Comparison of ENCODE assay signal across 14 cellular contexts in genomic region chr2:98683728-98684127, GRCh38. TPM values are rescaled to one million over a fixed set of nuclear protein-coding genes. Genes with fewer than 3 reads are reported as not detected.
A peak's percentile ranks its signal among the peaks of the same experiment; 100 is the strongest.
DNase-seq lines count a peak whose midpoint lies in the region; ATAC-seq, FAIRE-seq and TF ChIP-seq lines count a peak whose summit lies in the region.
"Had no signal": no experiment of that assay in that cellular context is flagged by ENCODE, and none has a peak within 500 bp of the region (broad histone marks: within the 10 kb centered on the region; RNA-seq: fewer than 3 reads in every experiment).

No MANE protein-coding gene starts in this region.

- TF ChIP-seq POLR2A in endothelial cell of umbilical vein (IDR thresholded peaks at IDR 0.05; ENCODE audit: low read depth, low read length): no peak
- TF ChIP-seq POLR2A in uterus (IDR thresholded peaks at IDR 0.05): no peak
- TF ChIP-seq POLR2A in esophagus squamous epithelium (IDR thresholded peaks at IDR 0.05): no peak

- DNase-seq in left ventricle myocardium superior: no peak
- DNase-seq in cardiac septum (ENCODE audit: low spot score): no peak
- DNase-seq in activated CD8-positive, alpha-beta T cell treated with anti-CD3 and anti-CD28 coated beads for 36 hours: no peak
- no peak for DNase-seq in endothelial cell of umbilical vein (ENCODE audit: low read depth, low spot score)
- no peak for DNase-seq in uterus
- no peak for DNase-seq in natural killer cell treated with Interleukin-12 subunit alpha and Interleukin-12 subunit beta and Interleukin-15 and Interleukin-18, amount 100 ng/mL, for 72 hours (ENCODE audit: low spot score)
- DNase-seq in esophagus squamous epithelium (lab: John Stamatoyannopoulos, UW): no peak
- DNase-seq: Caco-2, KG1, NCI-H1092 treated with DMSO at 0.1 percent for 48 hours, NCI-H1694 treated with DMSO at 0.1 percent for 48 hours, NCI-H345 had no signal

- H2AFZ ChIP-seq in endothelial cell of umbilical vein (ENCODE audit: low read depth, low read length): no peak overlapping the region

- no peaks in the 10 kb centered on the region for H3K27me3 Mint-ChIP-seq in activated CD8-positive, alpha-beta T cell treated with anti-CD3 and anti-CD28 coated beads for 36 hours
- H3K27me3 Mint-ChIP-seq in natural killer cell treated with Interleukin-12 subunit alpha and Interleukin-12 subunit beta and Interleukin-15 and Interleukin-18, amount 100 ng/mL, for 72 hours: no peaks in the 10 kb centered on the region

- peak; percentile 13 for ATAC-seq in left ventricle myocardium superior
- no peak for ATAC-seq in activated CD8-positive, alpha-beta T cell treated with anti-CD3 and anti-CD28 coated beads for 36 hours
- no peak for ATAC-seq in natural killer cell treated with Interleukin-12 subunit alpha and Interleukin-12 subunit beta and Interleukin-15 and Interleukin-18, amount 100 ng/mL, for 72 hours

- H3K27ac ChIP-seq in endothelial cell of umbilical vein (ENCODE audit: insufficient read depth, low read depth, low read length) (no peak overlapping the region), uterus (peak overlapping the region; percentile 35 to 42), esophagus squamous epithelium (peak overlapping the region in 1 of 4 donors; percentile 7)
- H3K27ac ChIP-seq: BLaER1 had no signal

- dilution Hi-C loops in endothelial cell of umbilical vein (cut with MboI; ENCODE audit: extremely low pct_ligation_motif_present, low sequenced_read_pairs): no loop called here

- no peak overlapping the region for H3K4me3 ChIP-seq in endothelial cell of umbilical vein (replicated peaks in 1 of 3; ENCODE audit: insufficient read depth in 1 of 3, low read depth in 1 of 3, low read length in 3 of 3)
- H3K4me3 ChIP-seq in uterus: no peak overlapping the region
- no peak overlapping the region for H3K4me3 ChIP-seq in esophagus squamous epithelium
- H3K4me3 ChIP-seq: BLaER1, HAP-1 had no signal

- H3K27ac Mint-ChIP-seq in activated CD8-positive, alpha-beta T cell treated with anti-CD3 and anti-CD28 coated beads for 36 hours: peak overlapping the region; percentile 68
- no peak overlapping the region for H3K27ac Mint-ChIP-seq in natural killer cell treated with Interleukin-12 subunit alpha and Interleukin-12 subunit beta and Interleukin-15 and Interleukin-18, amount 100 ng/mL, for 72 hours

- TF ChIP-seq CTCF in activated CD8-positive, alpha-beta T cell treated with anti-CD3 and anti-CD28 coated beads for 36 hours (IDR thresholded peaks at IDR 0.05): no peak
- TF ChIP-seq CTCF in endothelial cell of umbilical vein (IDR thresholded peaks at IDR 0.05; ENCODE audit: extremely low read depth in 1 of 2, insufficient read depth in 1 of 2, low read depth in 1 of 2, low read length in 2 of 2): no peak
- no peak for TF ChIP-seq CTCF in uterus (IDR thresholded peaks at IDR 0.05)
- no peak for TF ChIP-seq CTCF in esophagus squamous epithelium (IDR thresholded peaks at IDR 0.05)

- H3K4me3 Mint-ChIP-seq in activated CD8-positive, alpha-beta T cell treated with anti-CD3 and anti-CD28 coated beads for 36 hours: no peak overlapping the region
- no peak overlapping the region for H3K4me3 Mint-ChIP-seq in natural killer cell treated with Interleukin-12 subunit alpha and Interleukin-12 subunit beta and Interleukin-15 and Interleukin-18, amount 100 ng/mL, for 72 hours

- H3K4me1 Mint-ChIP-seq in activated CD8-positive, alpha-beta T cell treated with anti-CD3 and anti-CD28 coated beads for 36 hours (ENCODE audit: low read depth): peaks cover 67% of the 10 kb centered on the region
- H3K4me1 Mint-ChIP-seq in natural killer cell treated with Interleukin-12 subunit alpha and Interleukin-12 subunit beta and Interleukin-15 and Interleukin-18, amount 100 ng/mL, for 72 hours (ENCODE audit: low read depth in 2 of 2): peaks cover 8 to 13% of the 10 kb centered on the region in 2 donors

- no peaks in the 10 kb centered on the region for H3K9me3 ChIP-seq in endothelial cell of umbilical vein (replicated peaks; ENCODE audit: control insufficient read depth, insufficient read depth, low read length)
- H3K9me3 ChIP-seq in uterus: no peaks in the 10 kb centered on the region
- H3K9me3 ChIP-seq in esophagus squamous epithelium: no peaks in the 10 kb centered on the region
- H3K9me3 ChIP-seq: Caco-2, HAP-1 had no signal

- CTCF ChIA-PET in activated CD8-positive, alpha-beta T cell treated with anti-CD3 and anti-CD28 coated beads for 36 hours (lab: Charles Lee): interaction anchor here (1.1 to 1.2 kb wide), 2 partner anchors 8 to 11 kb away, joined by 3 to 4 read pairs; no protein-coding TSS in a partner anchor
- CTCF ChIA-PET in endothelial cell of umbilical vein (lab: Charles Lee): interaction anchor here (0.7 to 2.2 kb wide), 3 partner anchors 24 to 154 kb away, joined by 3 to 5 read pairs (median 5); no protein-coding TSS in a partner anchor

- H3K9me1 ChIP-seq in endothelial cell of umbilical vein (replicated peaks; ENCODE audit: control insufficient read depth, extremely low read depth, insufficient read depth, low read length): no peaks in the 10 kb centered on the region

- intact Hi-C loops in left ventricle myocardium superior (cut with micrococcal nuclease) (no loop called here), cardiac septum (cut with DNase I) (no loop called here), endothelial cell of umbilical vein (cut with micrococcal nuclease) (no loop called here), uterus (cut with DNase I; ENCODE audit: low total_unique reads) (no loop called here), esophagus squamous epithelium (cut with DNase I) (no loop called here)
- intact Hi-C loops in activated CD8-positive, alpha-beta T cell treated with anti-CD3 and anti-CD28 coated beads for 36 hours (cut with micrococcal nuclease): no loop called here

- no peaks in the 10 kb centered on the region for H3K27me3 ChIP-seq in endothelial cell of umbilical vein (ENCODE audit: control insufficient read depth in 2 of 2, insufficient read depth in 2 of 2, low read length in 2 of 2)
- no peaks in the 10 kb centered on the region for H3K27me3 ChIP-seq in uterus
- no peaks in the 10 kb centered on the region for H3K27me3 ChIP-seq in esophagus squamous epithelium
- H3K27me3 ChIP-seq: BLaER1 had no signal

- POLR2A ChIA-PET in activated CD8-positive, alpha-beta T cell treated with anti-CD3 and anti-CD28 coated beads for 36 hours (lab: Charles Lee): no interaction called here
- POLR2A ChIA-PET in endothelial cell of umbilical vein (lab: Charles Lee): no interaction called here

- WGBS in esophagus squamous epithelium, 2 donors: 80 to 81% methylated on average over 5 of the region's 5 CpGs

- H3K79me2 ChIP-seq in endothelial cell of umbilical vein (ENCODE audit: control insufficient read depth, insufficient read depth, low read length): peaks cover 72% of the 10 kb centered on the region

- H4K20me1 ChIP-seq in endothelial cell of umbilical vein (replicated peaks; ENCODE audit: control insufficient read depth, extremely low read depth, insufficient read depth, low read length): peaks cover 2% of the 10 kb centered on the region
- H4K20me1 ChIP-seq: BLaER1 had no signal

- no TSS peak for BruUV-seq in endothelial cell of umbilical vein (replicated peaks; lab: Mats Ljungman, UMichigan)

- H3K36me3 ChIP-seq in endothelial cell of umbilical vein (ENCODE audit: control insufficient read depth in 2 of 2, extremely low read depth in 1 of 2, insufficient read depth in 2 of 2, low read length in 2 of 2) (no peaks in the 10 kb centered on the region), uterus (no peaks in the 10 kb centered on the region), esophagus squamous epithelium (no peaks in the 10 kb centered on the region)
- H3K36me3 ChIP-seq: BLaER1, HAP-1 had no signal

- FAIRE-seq in endothelial cell of umbilical vein (lab: Jason Lieb, UNC): no peak

- H3K4me2 ChIP-seq in endothelial cell of umbilical vein (ENCODE audit: insufficient read depth, low read length): peak overlapping the region; percentile 16
- H3K4me2 ChIP-seq: BLaER1 had no signal

- H3K36me3 Mint-ChIP-seq in activated CD8-positive, alpha-beta T cell treated with anti-CD3 and anti-CD28 coated beads for 36 hours (ENCODE audit: low read depth): peaks cover 26% of the 10 kb centered on the region
- H3K36me3 Mint-ChIP-seq in natural killer cell treated with Interleukin-12 subunit alpha and Interleukin-12 subunit beta and Interleukin-15 and Interleukin-18, amount 100 ng/mL, for 72 hours: no peaks in the 10 kb centered on the region

- no peak overlapping the region for H3K9ac ChIP-seq in endothelial cell of umbilical vein (replicated peaks; ENCODE audit: extremely low read depth, insufficient read depth, low read length)
- H3K9ac ChIP-seq: BLaER1 had no signal

- H3K4me1 ChIP-seq in endothelial cell of umbilical vein (ENCODE audit: control insufficient read depth, extremely low read depth, insufficient read depth, low read length) (peaks cover 8% of the 10 kb centered on the region), uterus (no peaks in the 10 kb centered on the region), esophagus squamous epithelium (no peaks in the 10 kb centered on the region)
- H3K4me1 ChIP-seq: BLaER1 had no signal

- H3K9me3 Mint-ChIP-seq in activated CD8-positive, alpha-beta T cell treated with anti-CD3 and anti-CD28 coated beads for 36 hours: peaks cover 10% of the 10 kb centered on the region
- H3K9me3 Mint-ChIP-seq in natural killer cell treated with Interleukin-12 subunit alpha and Interleukin-12 subunit beta and Interleukin-15 and Interleukin-18, amount 100 ng/mL, for 72 hours: no peaks in the 10 kb centered on the region

TF ChIP-seq in endothelial cell of umbilical vein, 7 proteins besides CTCF, POLR2A, EP300 and RAD21 (continues in another document):
- no peak for TF ChIP-seq GATA2 (IDR thresholded peaks at IDR 0.05; ENCODE audit: insufficient read depth, insufficient read length, low read depth, low read length)
- TF ChIP-seq POLR2AphosphoS5 (IDR thresholded peaks at IDR 0.05; ENCODE audit: insufficient read depth, low read depth, low read length): no peak

RNA-seq across cellular contexts. Expression of gene MGAT4A, which starts 47.2 kb away (rescaled TPM):
- total RNA-seq in left ventricle myocardium superior (18.8 TPM), cardiac septum (16.3 TPM), endothelial cell of umbilical vein (42.2 and 47.6 TPM in 2 replicates), uterus (100 to 1,000 TPM in 1 of 4 donors, 10 to 100 TPM in 3; 25.9 to 107 (median 52.9) TPM), esophagus squamous epithelium (10 to 100 TPM in 1 of 4 donors, 1 to 10 TPM in 3; 4.1 to 11.6 (median 7.1) TPM)
- total RNA-seq in activated CD8-positive, alpha-beta T cell treated with anti-CD3 and anti-CD28 coated beads for 36 hours: 10 to 100 TPM; 57.6 to 59.0 TPM
- polyA plus RNA-seq in endothelial cell of umbilical vein: 8.2 and 9.2 TPM in 2 replicates
- polyA plus RNA-seq in endothelial cell of umbilical vein (2011; cell fraction: cytosol; rRNA removed): 10.0 and 11.5 TPM in 2 replicates
- 22.1 and 37.9 TPM in 2 replicates for polyA plus RNA-seq in endothelial cell of umbilical vein (2011; cell fraction: nucleus; rRNA removed)
- 31.6 and 54.3 TPM in 2 replicates for polyA plus RNA-seq in endothelial cell of umbilical vein (2012)
- polyA minus RNA-seq in endothelial cell of umbilical vein: 24.5 and 26.6 TPM in 2 replicates
- polyA minus RNA-seq in endothelial cell of umbilical vein (2011; cell fraction: cytosol; rRNA and poly(A)+ RNA removed): not detected
- 28.3 and 39.7 TPM in 2 replicates for polyA minus RNA-seq in endothelial cell of umbilical vein (2011; cell fraction: nucleus; rRNA and poly(A)+ RNA removed)
- total RNA-seq in natural killer cell treated with Interleukin-12 subunit alpha and Interleukin-12 subunit beta and Interleukin-15 and Interleukin-18, amount 100 ng/mL, for 72 hours: 10 to 100 TPM; 23.1 to 25.0 TPM
